In the genomic region with DNA sequence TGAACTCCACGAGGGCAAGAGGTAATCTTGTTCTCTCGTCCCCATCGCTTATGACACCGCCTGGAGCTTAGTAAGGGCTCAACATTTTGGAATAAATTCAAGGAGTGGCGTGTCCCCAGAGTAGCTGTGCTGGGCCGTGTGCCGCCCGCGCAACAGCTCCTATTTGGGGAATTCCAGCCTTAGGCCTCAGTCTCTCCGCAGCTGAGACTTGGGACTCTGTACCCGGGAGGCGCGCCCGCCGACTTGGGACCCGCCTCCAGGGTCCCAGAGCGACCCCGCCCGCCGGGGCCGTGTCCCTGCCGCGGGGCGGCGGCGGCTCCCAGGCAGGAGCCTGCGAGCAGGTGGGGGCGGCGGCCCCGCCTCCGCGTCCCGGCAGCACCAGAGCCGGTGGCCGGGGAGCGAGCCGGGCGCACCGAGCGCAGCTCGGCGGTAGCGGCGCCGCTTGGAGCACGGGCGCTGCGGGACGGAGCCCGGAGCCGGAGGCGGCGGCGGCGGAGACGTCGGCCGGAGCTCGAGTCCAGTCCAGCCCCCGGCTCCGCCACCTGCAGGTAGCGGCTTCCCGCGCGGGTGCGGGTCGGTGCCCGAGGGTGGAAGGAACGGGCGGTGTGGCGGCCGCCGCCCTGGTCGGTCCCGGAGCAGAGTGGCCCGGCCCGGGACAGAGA, we compare ENCODE assay signal across 8 cellular contexts. TPM values are rescaled to one million over a fixed set of nuclear protein-coding genes. Genes with fewer than 3 reads are reported as not detected.
A peak's percentile ranks its signal among the peaks of the same experiment; 100 is the strongest.
DNase-seq lines count a peak whose midpoint lies in the region; ATAC-seq and TF ChIP-seq lines count a peak whose summit lies in the region.

A gene with protein sequence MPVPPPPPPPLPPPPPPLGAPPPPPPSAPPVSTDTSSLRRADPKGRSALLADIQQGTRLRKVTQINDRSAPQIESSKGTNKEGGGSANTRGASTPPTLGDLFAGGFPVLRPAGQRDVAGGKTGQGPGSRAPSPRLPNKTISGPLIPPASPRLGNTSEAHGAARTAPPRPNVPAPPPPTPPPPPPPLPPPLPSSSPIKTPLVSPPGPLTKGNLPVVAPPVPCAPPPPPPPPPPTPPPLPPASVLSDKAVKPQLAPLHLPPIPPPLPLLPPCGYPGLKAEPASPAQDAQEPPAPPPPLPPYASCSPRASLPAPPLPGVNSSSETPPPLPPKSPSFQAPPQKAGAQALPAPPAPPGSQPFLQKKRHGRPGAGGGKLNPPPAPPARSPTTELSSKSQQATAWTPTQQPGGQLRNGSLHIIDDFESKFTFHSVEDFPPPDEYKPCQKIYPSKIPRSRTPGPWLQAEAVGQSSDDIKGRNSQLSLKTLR (plus strand): TSS at position 378 of the 662 bp plus-strand sequence. CDS start 28,217 bp downstream, outside the sequence.

- in situ Hi-C loops in IMR-90 (cut with MboI; ENCODE audit: low sequenced_read_pairs) = no loop called here

- TF ChIP-seq CTCF in IMR-90 (conservative IDR thresholded peaks at IDR 0.05; ENCODE audit: low read depth, low read length) (no peak), choroid plexus epithelial cell (conservative IDR thresholded peaks at IDR 0.05; ENCODE audit: low read depth, low read length) (no peak), lower lobe of right lung (IDR thresholded peaks at IDR 0.05) (no peak), tibial artery (IDR thresholded peaks at IDR 0.05) (no peak)

- H3K27ac ChIP-seq in IMR-90 (ENCODE audit: insufficient read depth, low read length) (no peak within 1 kb of the TSS), lower lobe of right lung (no peak within 1 kb of the TSS), tibial artery (peak within 1 kb of the TSS; percentile 77 to 83)

- intact Hi-C loops in IMR-90 (cut with micrococcal nuclease) (no loop called here), lower lobe of right lung (cut with DNase I) (no loop called here), tibial artery (cut with DNase I; ENCODE audit: low total_unique reads) (no loop called here)

- no peak within 1 kb of the TSS for H3K9ac ChIP-seq in IMR-90 (ENCODE audit: low read depth, low read length)

- H3K27me3 ChIP-seq in IMR-90 (ENCODE audit: control insufficient read depth, insufficient read depth, low read length) (peaks cover 55% of the 10 kb centered on the region), lower lobe of right lung (ENCODE audit: low read depth) (peaks cover 73% of the 10 kb centered on the region), tibial artery (no peaks in the 10 kb centered on the region)

- H2AK5ac ChIP-seq in IMR-90 (ENCODE audit: low read depth, low read length) = no peak within 1 kb of the TSS

- ATAC-seq in IMR-90 (ENCODE audit: low read depth) (peak; percentile 60), lower lobe of right lung (peak; percentile 52 to 60), HG02981 (IDR thresholded peaks at IDR 0.05; ENCODE audit: unreplicated experiment) (no peak), GM19397 (IDR thresholded peaks at IDR 0.05; ENCODE audit: unreplicated experiment) (no peak)

- no peak within 1 kb of the TSS for H2AK9ac ChIP-seq in IMR-90 (replicated peaks; ENCODE audit: low read depth, low read length, poor library complexity)

- no peaks in the 10 kb centered on the region for H4K20me1 ChIP-seq in IMR-90 (ENCODE audit: insufficient read depth, low read length)

- H2BK20ac ChIP-seq in IMR-90 (ENCODE audit: low read depth, low read length) = no peak within 1 kb of the TSS

- H4K8ac ChIP-seq in IMR-90 (ENCODE audit: low read depth in 2 of 2, low read length in 2 of 2) = no peak within 1 kb of the TSS

- no peak within 1 kb of the TSS for H3K4ac ChIP-seq in IMR-90 (ENCODE audit: low read depth, low read length)

- H2BK120ac ChIP-seq in IMR-90 (ENCODE audit: low read depth, low read length) = no peak within 1 kb of the TSS

- no TSS peak for BruUV-seq in IMR-90 (replicated peaks; lab: Mats Ljungman, UMichigan)

- no peak for TF ChIP-seq RAD21 in IMR-90 (IDR thresholded peaks at IDR 0.05; ENCODE audit: low read length)

- H2BK5ac ChIP-seq in IMR-90 (ENCODE audit: low read depth, low read length, poor library complexity, severe bottlenecking) = no peak within 1 kb of the TSS

- peak within 1 kb of the TSS; percentile 58 for H2AFZ ChIP-seq in IMR-90 (replicated peaks; ENCODE audit: low read length, poor library complexity)

- DNase-seq in AG20443 (ENCODE audit: low spot score) = peak; percentile 66
- no peak for DNase-seq in IMR-90
- no peak for DNase-seq in choroid plexus epithelial cell (ENCODE audit: low read depth)
- DNase-seq in lower lobe of right lung = peak; percentile 48
- DNase-seq in tibial artery = peak in 1 of 2 donors; percentile 71
- DNase-seq in GDM1 (lab: John Stamatoyannopoulos, UW) = no peak

- H3K18ac ChIP-seq in IMR-90 (ENCODE audit: low read depth, low read length) = no peak within 1 kb of the TSS

- H4K5ac ChIP-seq in IMR-90 (ENCODE audit: low read depth, low read length) = no peak within 1 kb of the TSS

- H3K23ac ChIP-seq in IMR-90 (ENCODE audit: low read depth, low read length) = no peak within 1 kb of the TSS

- H3K14ac ChIP-seq in IMR-90 (replicated peaks; ENCODE audit: low read depth, low read length) = no peak within 1 kb of the TSS

- POLR2A ChIA-PET in IMR-90 (lab: Charles Lee; ENCODE audit: unreplicated experiment) = no interaction called here

- dilution Hi-C loops in IMR-90 (cut with HindIII; ENCODE audit: low sequenced_read_pairs, unreplicated experiment) = no loop called here

- H3K9me3 ChIP-seq in IMR-90 (ENCODE audit: control insufficient read depth, insufficient read depth, low read length) (peaks cover 2% of the 10 kb centered on the region; the same call in 1 of the 2 replicates), lower lobe of right lung (no peaks in the 10 kb centered on the region), tibial artery (no peaks in the 10 kb centered on the region)

- TF ChIP-seq POLR2A in IMR-90 (IDR thresholded peaks at IDR 0.05; ENCODE audit: low read depth, low read length) = no peak

- 3% methylated on average over 32 of the region's 77 CpGs; no CpG with 5 or more reads in 1 of the 2 experiments for WGBS in IMR-90 (ENCODE audit: extremely low coverage in 2 of 2, insufficient read length in 1 of 2), 2 experiments

- H3K36me3 ChIP-seq in IMR-90 (ENCODE audit: control insufficient read depth, insufficient read depth, low read length) (no peaks in the 10 kb centered on the region), lower lobe of right lung (no peaks in the 10 kb centered on the region), tibial artery (no peaks in the 10 kb centered on the region)

- H3K9me1 ChIP-seq in IMR-90 (ENCODE audit: insufficient read depth, low read length) = no peaks in the 10 kb centered on the region

- CTCF ChIA-PET in IMR-90 (lab: Yijun Ruan, JAX) = no interaction called here

- no peaks in the 10 kb centered on the region for H3K4me1 ChIP-seq in IMR-90 (ENCODE audit: control insufficient read depth, insufficient read depth, low read length)
- peaks cover 12% of the 10 kb centered on the region for H3K4me1 ChIP-seq in lower lobe of right lung
- H3K4me1 ChIP-seq in tibial artery = peaks cover 0 to 29% (median 18%) of the 10 kb centered on the region in 4 donors

- H4K91ac ChIP-seq in IMR-90 (ENCODE audit: insufficient read depth, low read depth, low read length) = no peak within 1 kb of the TSS

- no peaks in the 10 kb centered on the region for H3K79me1 ChIP-seq in IMR-90 (ENCODE audit: low read depth in 1 of 2, low read length in 2 of 2)

- peak within 1 kb of the TSS; percentile 21; the same call in 1 of the 2 replicates for H3K4me2 ChIP-seq in IMR-90 (ENCODE audit: low read depth, low read length)

- no peak within 1 kb of the TSS for H2BK15ac ChIP-seq in IMR-90 (ENCODE audit: low read depth, low read length)

- no peak within 1 kb of the TSS for H3K56ac ChIP-seq in IMR-90 (ENCODE audit: extremely low read depth, insufficient read depth, low read length)

- H3K4me3 ChIP-seq in IMR-90 (ENCODE audit: insufficient read depth, low read depth, low read length) = no peak within 1 kb of the TSS; the same call in 1 of the 2 replicates
- H3K4me3 ChIP-seq in choroid plexus epithelial cell (ENCODE audit: low read depth, low read length) = peak within 1 kb of the TSS; percentile 22
- H3K4me3 ChIP-seq in lower lobe of right lung = peak within 1 kb of the TSS; percentile 47
- H3K4me3 ChIP-seq in tibial artery = peak within 1 kb of the TSS; percentile 67 to 86

TF ChIP-seq in IMR-90, 13 proteins besides CTCF, POLR2A, EP300 and RAD21:
- TF ChIP-seq FOS (IDR thresholded peaks at IDR 0.05; ENCODE audit: low read depth, low read length) (no peak), RFX5 (IDR thresholded peaks at IDR 0.05; ENCODE audit: low read depth, low read length) (no peak), CEBPB (IDR thresholded peaks at IDR 0.05; ENCODE audit: low read depth, low read length) (no peak), CHD1 (IDR thresholded peaks at IDR 0.05; ENCODE audit: low read depth, low read length) (no peak), ELK1 (IDR thresholded peaks at IDR 0.05; ENCODE audit: borderline replicate concordance, low read depth, low read length) (no peak), USF2 (IDR thresholded peaks at IDR 0.05; ENCODE audit: low read depth, low read length) (no peak), MAFK (IDR thresholded peaks at IDR 0.05; ENCODE audit: low read depth, low read length) (no peak), RCOR1 (IDR thresholded peaks at IDR 0.05; ENCODE audit: insufficient replicate concordance, low read length) (no peak), MXI1 (IDR thresholded peaks at IDR 0.05; ENCODE audit: borderline replicate concordance, low read depth, low read length) (no peak)

RNA-seq across cellular contexts. Expression of the gene that starts here (rescaled TPM):
- total RNA-seq in IMR-90 (2012; rRNA removed) = not detected in 2 replicates
- polyA plus RNA-seq in IMR-90 (2012; rRNA removed) = not detected in 2 replicates
- polyA plus RNA-seq in IMR-90 (2012; cell fraction: cytosol; rRNA removed) = not detected in 2 replicates
- polyA plus RNA-seq in IMR-90 (2012; cell fraction: nucleus; rRNA removed; ENCODE audit: low replicate concordance) = not detected in 2 replicates
- 0.95 TPM for total RNA-seq in lower lobe of right lung

Comparison
In these comparisons a context has a peak if more than half of its experiments do, and no peak if none do; other contexts are left out.
1. Peak in ATAC-seq and H3K4me2 ChIP-seq in IMR-90; RNA of the gene not detected or under 1 TPM.
2. Peak in DNase-seq, ATAC-seq and H3K4me3 ChIP-seq in lower lobe of right lung; RNA of the gene not detected or under 1 TPM.
3. H3K27ac ChIP-seq: peak in tibial artery (2 of 2); none in IMR-90 (single experiment) and lower lobe of right lung (single experiment).